18 cellular contexts compared by ENCODE assay signal in the genomic region with DNA sequence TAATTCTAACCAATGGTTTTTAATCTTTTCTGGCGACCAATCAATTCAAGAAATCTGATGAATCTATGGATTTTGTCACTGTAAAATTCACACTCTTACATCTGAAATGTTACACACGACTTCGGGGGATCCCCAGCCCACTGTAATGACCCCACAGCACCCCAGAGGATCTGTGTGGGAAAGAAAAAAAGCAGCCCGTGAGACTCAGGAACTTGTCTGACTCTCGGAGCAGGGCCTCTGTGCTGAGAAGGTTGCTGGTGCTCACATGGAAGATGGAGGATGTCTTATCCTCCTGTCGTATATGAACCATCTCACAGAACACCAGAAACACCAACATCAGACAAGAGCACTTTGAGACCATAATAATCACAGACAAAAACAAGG.
DNase-seq lines count a peak whose midpoint lies in the region; ATAC-seq, FAIRE-seq and TF ChIP-seq lines count a peak whose summit lies in the region.
"Had no signal": no experiment of that assay in that cellular context is flagged by ENCODE, and none has a peak within 500 bp of the region (broad histone marks: within the 10 kb centered on the region; RNA-seq: fewer than 3 reads in every experiment).

No MANE protein-coding gene starts in this region.

- H3K36me3 Mint-ChIP-seq in activated T-cell treated with anti-CD3 and anti-CD28 coated beads, Interleukin-2, amount 50 U/mL, for 4 hours (ENCODE audit: insufficient read depth) = no peaks in the 10 kb centered on the region
- H3K36me3 Mint-ChIP-seq: T-cell had no signal

- H3K9me3 Mint-ChIP-seq in activated T-cell treated with anti-CD3 and anti-CD28 coated beads, Interleukin-2, amount 50 U/mL, for 4 hours = no peaks in the 10 kb centered on the region
- H3K9me3 Mint-ChIP-seq: T-cell had no signal

- RAD21 ChIA-PET in GM12878 (lab: Charles Lee; ENCODE audit: unreplicated experiment) = interaction anchor here (1.0 to 3.4 kb wide), 3 partner anchors 9 to 49 kb away, joined by 3 to 11 read pairs (median 10); no protein-coding TSS in a partner anchor

- BruUV-seq in GM12878 (replicated peaks; lab: Mats Ljungman, UMichigan) = no TSS peak

- ATAC-seq in GM18511 (IDR thresholded peaks at IDR 0.05; ENCODE audit: unreplicated experiment) (peak; percentile 60), GM19397 (IDR thresholded peaks at IDR 0.05; ENCODE audit: unreplicated experiment) (peak; percentile 54), HG03060 (IDR thresholded peaks at IDR 0.05; ENCODE audit: low read depth, unreplicated experiment) (peak; percentile 27), GM12878 (no peak), GM21529 (IDR thresholded peaks at IDR 0.05; ENCODE audit: unreplicated experiment) (no peak)
- ATAC-seq in activated T-cell treated with anti-CD3 and anti-CD28 coated beads, Interleukin-2, amount 50 U/mL, for 4 hours = no peak
- ATAC-seq: K562, T-cell had no signal

- intact Hi-C loops in GM12878 (cut with micrococcal nuclease; ENCODE audit: unreplicated experiment) = no loop called here

- no peak for TF ChIP-seq CTCF in GM12878 (IDR thresholded peaks at IDR 0.05 in 2 of 3, conservative IDR thresholded peaks at IDR 0.05 in 1 of 3; ENCODE audit: control insufficient read depth in 2 of 3, extremely low read depth in 1 of 3, insufficient read depth in 1 of 3, low read depth in 3 of 3, low read length in 3 of 3)

- H3K27ac ChIP-seq in GM12878 (ENCODE audit: control insufficient read depth, insufficient read depth) = no peak overlapping the region
- H3K27ac ChIP-seq: BLaER1 treated with 17β-estradiol and CSF1 and Interleukin-3, amounts not matched to agents 10 nM and 100 nM had no signal

- DNase-seq in GM12878 (ENCODE audit: low read depth, low spot score) (no peak), DMS114 treated with DMSO at 0.1 percent for 48 hours (lab: John Stamatoyannopoulos, UW; ENCODE audit: unreplicated experiment) (no peak), NCI-H69 (lab: John Stamatoyannopoulos, UW) (no peak)
- DNase-seq in activated T-cell treated with anti-CD3 and anti-CD28 coated beads, Interleukin-2, amount 50 U/mL, for 4 hours = no peak
- DNase-seq: DMS153, NCI-H1436, NCI-H2029 treated with DMSO at 0.1 percent for 48 hours, NCI-H524 treated with DMSO at 0.1 percent for 48 hours, T-cell, T1000 had no signal

- H3K4me2 ChIP-seq in GM12878 (ENCODE audit: control insufficient read depth, insufficient read depth) = no peak overlapping the region

- no peak overlapping the region for H3K9ac ChIP-seq in GM12878 (ENCODE audit: control insufficient read depth, insufficient read depth, low read length)
- H3K9ac ChIP-seq: BLaER1 treated with 17β-estradiol and CSF1 and Interleukin-3, amounts not matched to agents 10 nM and 100 nM had no signal

- no peak for FAIRE-seq in GM12878 (lab: Jason Lieb, UNC)
- FAIRE-seq: HTR-8/SVneo, K562 had no signal

- TF ChIP-seq RAD21 in GM12878 (IDR thresholded peaks at IDR 0.05; ENCODE audit: insufficient read depth, low read depth, low read length) = no peak

- WGBS in GM12878 (ENCODE audit: insufficient coverage, insufficient replicate concordance, low lambda C conversion rate, missing lambda C conversion rate) = 49% methylated on average over 6 of the region's 6 CpGs

- H3K9me3 ChIP-seq in GM12878 (replicated peaks; ENCODE audit: control insufficient read depth, insufficient read depth, low read length) = no peaks in the 10 kb centered on the region; the same call in 1 of the 3 replicates
- H3K9me3 ChIP-seq: BLaER1 treated with 17β-estradiol and CSF1 and Interleukin-3, amounts not matched to agents 10 nM and 100 nM; HAP-1 had no signal

- H3K4me1 ChIP-seq in GM12878 (ENCODE audit: control insufficient read depth, insufficient read depth, low read length) = peaks cover 3% of the 10 kb centered on the region; the same call in 1 of the 2 replicates
- H3K4me1 ChIP-seq: HAP-1 had no signal

- no peaks in the 10 kb centered on the region for H3K79me2 ChIP-seq in GM12878 (ENCODE audit: control insufficient read depth, insufficient read depth, low read length)

- no peak for TF ChIP-seq EP300 in GM12878 (IDR thresholded peaks at IDR 0.05; ENCODE audit: borderline replicate concordance in 1 of 2, control insufficient read depth in 1 of 2, low read depth in 2 of 2, low read length in 2 of 2)

- no peak overlapping the region for H3K4me3 Mint-ChIP-seq in activated T-cell treated with anti-CD3 and anti-CD28 coated beads, Interleukin-2, amount 50 U/mL, for 4 hours
- H3K4me3 Mint-ChIP-seq: T-cell had no signal

- in situ Hi-C loops in GM12878 (cut with MboI) = loop anchor here (25.0 kb wide), 1 partner anchor 1906 kb away; no protein-coding TSS in a partner anchor

- H3K36me3 ChIP-seq in GM12878 (ENCODE audit: control insufficient read depth in 2 of 2, insufficient read depth in 2 of 2, low read length in 1 of 2) = no peaks in the 10 kb centered on the region
- H3K36me3 ChIP-seq: BLaER1 treated with 17β-estradiol and CSF1 and Interleukin-3, amounts not matched to agents 10 nM and 100 nM; HAP-1 had no signal

- SMC1A ChIA-PET in GM12878 (lab: Charles Lee; ENCODE audit: uncharacterized antibody, unreplicated experiment) = interaction anchor here (1.2 to 2.3 kb wide), 3 partner anchors 9 to 49 kb away, joined by 4 to 11 read pairs (median 9); no protein-coding TSS in a partner anchor

- no peaks in the 10 kb centered on the region; a peak in 1 of 4 replicates for H3K27me3 ChIP-seq in GM12878 (replicated peaks in 1 of 2; ENCODE audit: control insufficient read depth in 2 of 2, insufficient read depth in 2 of 2, low read length in 1 of 2)
- H3K27me3 ChIP-seq: BLaER1 treated with 17β-estradiol and CSF1 and Interleukin-3, amounts not matched to agents 10 nM and 100 nM had no signal

- POLR2A ChIA-PET in GM12878 (lab: Charles Lee) = interaction anchor here (1.2 kb wide), 1 partner anchor 10 kb away, joined by 3 read pairs; no protein-coding TSS in a partner anchor

- TF ChIP-seq POLR2A in GM12878 (IDR thresholded peaks at IDR 0.05; ENCODE audit: low read depth, low read length) = no peak

- H3K4me3 ChIP-seq in GM12878 = no peak overlapping the region
- H3K4me3 ChIP-seq: BLaER1 treated with 17β-estradiol and CSF1 and Interleukin-3, amounts not matched to agents 10 nM and 100 nM; HAP-1; K562 had no signal

- H3K4me1 Mint-ChIP-seq in activated T-cell treated with anti-CD3 and anti-CD28 coated beads, Interleukin-2, amount 50 U/mL, for 4 hours (ENCODE audit: low read depth) = no peaks in the 10 kb centered on the region
- H3K4me1 Mint-ChIP-seq: T-cell had no signal

- H4K20me1 ChIP-seq in GM12878 (ENCODE audit: control insufficient read depth, insufficient read depth) = no peaks in the 10 kb centered on the region
- H4K20me1 ChIP-seq: BLaER1 treated with 17β-estradiol and CSF1 and Interleukin-3, amounts not matched to agents 10 nM and 100 nM had no signal

- CTCF ChIA-PET in GM12878 (lab: Yijun Ruan, JAX) = interaction anchor here (6.5 kb wide), 1 partner anchor 11 kb away, joined by 66 read pairs; no protein-coding TSS in a partner anchor

- H3K27me3 Mint-ChIP-seq in activated T-cell treated with anti-CD3 and anti-CD28 coated beads, Interleukin-2, amount 50 U/mL, for 4 hours (ENCODE audit: low read depth) = peaks cover 12% of the 10 kb centered on the region

- H2AFZ ChIP-seq in GM12878 (ENCODE audit: control insufficient read depth, low read depth, low read length) = 0 out of 2 replicates have a peak overlapping the region, but pooled peaks have one; percentile 4

TF ChIP-seq in GM12878, 131 proteins besides CTCF, POLR2A, EP300 and RAD21:
- no peak for TF ChIP-seq RUNX3 (IDR thresholded peaks at IDR 0.05; ENCODE audit: low read length)
- TF ChIP-seq MEF2B (IDR thresholded peaks at IDR 0.05; ENCODE audit: partially characterized antibody, poor library complexity, severe bottlenecking) = peak; percentile 34
TF ChIP-seq in GM12878: peak in this region for 1.

Comparison
In these comparisons a context has a peak if more than half of its experiments do, and no peak if none do; other contexts are left out.
1. ATAC-seq: peak in GM18511 (single experiment), GM19397 (single experiment) and HG03060 (single experiment); none in GM12878 (single experiment), GM21529 (single experiment) and activated T-cell treated with anti-CD3 and anti-CD28 coated beads, Interleukin-2, amount 50 U/mL, for 4 hours (0 of 2).